ENCODE assay signal across 1 cellular context in the genomic region with DNA sequence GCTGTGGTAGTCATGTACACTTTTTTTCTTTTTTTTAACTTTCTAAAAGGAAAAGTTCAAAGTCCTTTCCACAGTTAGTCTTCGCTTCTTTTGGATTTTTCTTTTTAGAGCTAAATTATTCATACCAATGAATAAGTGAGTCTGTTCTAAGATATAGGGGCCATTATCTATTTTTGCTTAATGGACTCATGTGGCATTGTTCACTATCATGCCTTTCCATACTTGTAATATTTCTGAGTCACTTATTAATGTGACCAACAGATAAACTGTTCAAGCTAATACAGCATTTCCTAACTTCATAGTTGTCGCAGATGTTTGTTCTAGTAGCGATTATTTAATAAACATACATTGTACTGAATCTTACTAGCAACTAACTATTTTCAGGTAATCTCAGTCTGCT.
TF ChIP-seq lines count a peak whose summit lies in the region.

No MANE protein-coding gene starts in this region.

TF ChIP-seq in SK-N-SH, 30 proteins besides CTCF, POLR2A, EP300 and RAD21 (continued from another document):
- TF ChIP-seq, protein P1, sequence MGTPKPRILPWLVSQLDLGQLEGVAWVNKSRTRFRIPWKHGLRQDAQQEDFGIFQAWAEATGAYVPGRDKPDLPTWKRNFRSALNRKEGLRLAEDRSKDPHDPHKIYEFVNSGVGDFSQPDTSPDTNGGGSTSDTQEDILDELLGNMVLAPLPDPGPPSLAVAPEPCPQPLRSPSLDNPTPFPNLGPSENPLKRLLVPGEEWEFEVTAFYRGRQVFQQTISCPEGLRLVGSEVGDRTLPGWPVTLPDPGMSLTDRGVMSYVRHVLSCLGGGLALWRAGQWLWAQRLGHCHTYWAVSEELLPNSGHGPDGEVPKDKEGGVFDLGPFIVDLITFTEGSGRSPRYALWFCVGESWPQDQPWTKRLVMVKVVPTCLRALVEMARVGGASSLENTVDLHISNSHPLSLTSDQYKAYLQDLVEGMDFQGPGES (IDR thresholded peaks at IDR 0.05; ENCODE audit: low read depth, low read length), result no peak
- no peak for TF ChIP-seq CHD2 (IDR thresholded peaks at IDR 0.05; ENCODE audit: low read length, partially characterized antibody)
- TF ChIP-seq SIN3A (IDR thresholded peaks at IDR 0.05; ENCODE audit: borderline replicate concordance, low read depth, low read length), result no peak
